Comparison of ENCODE assay signal across 8 cellular contexts in the genomic region with DNA sequence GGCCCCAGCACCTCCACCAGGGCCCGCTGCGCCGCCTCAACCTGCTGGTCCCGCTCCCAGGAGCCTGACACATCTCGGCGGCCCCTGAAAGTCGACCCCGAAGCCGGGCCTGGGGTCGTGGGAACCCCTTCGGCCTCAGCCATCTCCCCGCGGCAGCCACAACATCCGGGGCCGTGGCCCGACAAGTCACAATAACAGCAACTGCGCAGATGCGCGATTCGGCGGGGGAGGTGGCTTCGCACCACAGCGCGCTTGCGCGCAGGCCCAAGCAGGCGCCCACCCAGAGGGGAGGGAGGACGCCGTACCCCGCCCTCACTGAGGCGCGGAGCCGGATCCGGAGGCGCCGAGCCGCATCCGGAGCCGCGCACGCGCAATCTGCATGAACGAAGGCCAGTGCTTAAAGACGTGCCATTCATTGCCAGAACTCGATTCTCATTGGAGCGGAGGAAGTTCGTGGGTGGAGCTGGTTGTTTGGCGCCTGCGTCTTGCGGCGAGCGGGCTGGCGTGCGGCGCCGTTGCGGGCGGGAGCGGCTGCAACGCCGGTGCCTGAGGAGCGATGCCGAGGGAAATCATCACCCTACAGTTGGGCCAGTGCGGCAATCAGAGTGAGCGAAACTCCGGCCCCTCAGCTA. TPM values are rescaled to one million over a fixed set of nuclear protein-coding genes. Genes with fewer than 3 reads are reported as not detected.
DNase-seq lines count a peak whose midpoint lies in the region; ATAC-seq and TF ChIP-seq lines count a peak whose summit lies in the region.

A gene with protein sequence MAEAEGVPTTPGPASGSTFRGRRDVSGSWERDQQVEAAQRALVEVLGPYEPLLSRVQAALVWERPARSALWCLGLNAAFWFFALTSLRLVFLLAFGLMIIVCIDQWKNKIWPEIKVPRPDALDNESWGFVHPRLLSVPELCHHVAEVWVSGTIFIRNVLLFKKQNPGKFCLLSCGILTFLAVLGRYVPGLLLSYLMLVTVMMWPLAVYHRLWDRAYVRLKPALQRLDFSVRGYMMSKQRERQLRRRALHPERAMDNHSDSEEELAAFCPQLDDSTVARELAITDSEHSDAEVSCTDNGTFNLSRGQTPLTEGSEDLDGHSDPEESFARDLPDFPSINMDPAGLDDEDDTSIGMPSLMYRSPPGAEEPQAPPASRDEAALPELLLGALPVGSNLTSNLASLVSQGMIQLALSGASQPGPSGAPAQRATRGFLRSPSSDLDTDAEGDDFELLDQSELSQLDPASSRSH (minus strand): TSS at position 193 of the 632 bp plus-strand sequence. CDS start 50 bp downstream, at position 143.
A gene (plus strand): TSS at position 502 of the 632 bp plus-strand sequence. CDS start 55 bp downstream, at position 557.

- intact Hi-C loops in left colon (cut with DNase I, micrococcal nuclease) = no loop called here

- TF ChIP-seq CTCF in C4-2B (conservative IDR thresholded peaks at IDR 0.05) = no peak; the same call in 1 of the 2 replicates

- H3K27ac ChIP-seq in C4-2B = peak within 1 kb of the TSS; percentile 95

- DNase-seq in NCI-H748 (lab: John Stamatoyannopoulos, UW; ENCODE audit: unreplicated experiment) = peak; percentile 99
- peak; percentile 99 for DNase-seq in activated CD4-positive, alpha-beta T cell treated with anti-CD3 and anti-CD28 coated beads, Interleukin-2, amount 50 U/mL, for 1 hour
- peak; percentile 82 for DNase-seq in cortex of kidney (lab: John Stamatoyannopoulos, UW)
- DNase-seq in left colon = peak; percentile 99
- DNase-seq in stimulated activated CD4-positive, alpha-beta T cell treated with anti-CD3 and anti-CD28 coated beads, Interleukin-1b, Interleukin-23, amount 100 ng/mL, for 48 hours = peak; percentile 99

- ATAC-seq in GM19351 (IDR thresholded peaks at IDR 0.05; ENCODE audit: unreplicated experiment) (peak; percentile 91), HG03521 (IDR thresholded peaks at IDR 0.05; ENCODE audit: unreplicated experiment) (peak; percentile 81), left colon (peak; percentile 94)

RNA-seq across cellular contexts. Expression of the first gene that starts in this region (rescaled TPM):
- total RNA-seq in left colon = 10 to 100 TPM; 49.0 to 71.6 TPM

RNA-seq across cellular contexts. Expression of the second gene that starts in this region (rescaled TPM):
- 10 to 100 TPM; 24.3 to 39.7 TPM for total RNA-seq in left colon

Comparison
In these comparisons a context has a peak if more than half of its experiments do, and no peak if none do; other contexts are left out.
1. Peak in every context shown above with its lines: DNase-seq, ATAC-seq and H3K27ac ChIP-seq.